8 cellular contexts compared by ENCODE assay signal in genomic region chr5:61332369-61332745, GRCh38. TPM values are rescaled to one million over a fixed set of nuclear protein-coding genes. Genes with fewer than 3 reads are reported as not detected.
DNase-seq lines count a peak whose midpoint lies in the region; ATAC-seq and TF ChIP-seq lines count a peak whose summit lies in the region.

No MANE protein-coding gene starts in this region.

- H3K4me3 ChIP-seq in SJSA1 = peak overlapping the region; percentile 90
- peak overlapping the region; percentile 34 to 77 (median 47) for H3K4me3 ChIP-seq in right lobe of liver
- peak overlapping the region; percentile 98 to 99 for H3K4me3 ChIP-seq in tibial artery

- peak; percentile 5 for ATAC-seq in GM21528 (IDR thresholded peaks at IDR 0.05; ENCODE audit: low FRiP score, unreplicated experiment)
- no peak for ATAC-seq in right lobe of liver
- no peak for ATAC-seq in HG03432 (IDR thresholded peaks at IDR 0.05; ENCODE audit: unreplicated experiment)

- H3K27me3 ChIP-seq in SJSA1 (replicated peaks) = no peaks in the 10 kb centered on the region
- no peaks in the 10 kb centered on the region for H3K27me3 ChIP-seq in right lobe of liver
- H3K27me3 ChIP-seq in tibial artery = no peaks in the 10 kb centered on the region

- DNase-seq in COLO668 (lab: John Stamatoyannopoulos, UW; ENCODE audit: unreplicated experiment) (peak; percentile 54), SJSA1 (ENCODE audit: low read depth in 1 of 2, low spot score in 2 of 2) (peak in 1 of 2 experiments; percentile 48), caudate nucleus (lab: John Stamatoyannopoulos, UW) (peak in 14 of 61 donors; percentile 15 to 79 (median 49)), right lobe of liver (peak; percentile 58 to 73 (median 59)), tibial artery (peak; percentile 43 to 72), AG08396 (ENCODE audit: low spot score) (no peak)

- intact Hi-C loops in right lobe of liver (cut with DNase I) = loop anchor here in 1 of 2 donors (10.0 kb wide), 1 partner anchor 312 kb away; no protein-coding TSS in a partner anchor
- intact Hi-C loops in tibial artery (cut with DNase I; ENCODE audit: low total_unique reads) = loop anchor here (5.0 to 10.0 kb wide), 4 partner anchors 75 to 388 kb away; partner anchors contain the start of genes ERCC8, NDUFAF2 and SMIM15

- H3K4me1 ChIP-seq in SJSA1 (replicated peaks) (peaks cover 36% of the 10 kb centered on the region), right lobe of liver (peaks cover 0 to 11% (median 4%) of the 10 kb centered on the region in 4 donors), tibial artery (peaks cover 0 to 28% (median 6%) of the 10 kb centered on the region in 4 donors)

- no peak overlapping the region for H3K27ac ChIP-seq in SJSA1
- peak overlapping the region; percentile 67 for H3K27ac ChIP-seq in caudate nucleus (ENCODE audit: low read depth, low read length)
- H3K27ac ChIP-seq in right lobe of liver = peak overlapping the region; percentile 47 to 83 (median 56)
- H3K27ac ChIP-seq in tibial artery = peak overlapping the region; percentile 77 to 91

- TF ChIP-seq POLR2A in right lobe of liver (IDR thresholded peaks at IDR 0.05) = no peak

- 0% methylated on average over 5 of the region's 64 CpGs for WGBS in right lobe of liver (ENCODE audit: insufficient coverage, low coverage, low lambda C conversion rate, missing lambda C conversion rate)

- H3K9me3 ChIP-seq in SJSA1 (replicated peaks) = 0 out of 2 replicates have a peak, but pooled peaks cover 3% of the 10 kb centered on the region
- no peaks in the 10 kb centered on the region for H3K9me3 ChIP-seq in right lobe of liver
- no peaks in the 10 kb centered on the region for H3K9me3 ChIP-seq in tibial artery

- no peak for TF ChIP-seq CTCF in right lobe of liver (IDR thresholded peaks at IDR 0.05)
- TF ChIP-seq CTCF in tibial artery (IDR thresholded peaks at IDR 0.05) = no peak

- H3K36me3 ChIP-seq in SJSA1 (peaks cover 37% of the 10 kb centered on the region), right lobe of liver (no peaks in the 10 kb centered on the region), tibial artery (no peaks in the 10 kb centered on the region)

RNA-seq across cellular contexts. Expression of gene ZSWIM6, which starts 0.3 kb away (rescaled TPM):
- 5.7 and 13.1 TPM in 2 replicates for total RNA-seq in SJSA1 (2014; rRNA removed; shearing (Covaris generic))
- 1 to 10 TPM; 2.8 to 7.2 (median 4.1) TPM for total RNA-seq in right lobe of liver

Comparison
In these comparisons a context has a peak if more than half of its experiments do, and no peak if none do; other contexts are left out.
1. H3K4me3 ChIP-seq: peak in every context shown above with its lines; median percentile 98 in tibial artery; 90 in SJSA1; 47 in right lobe of liver.